17 cellular contexts compared by ENCODE assay signal in genomic region chr15:26712350-26712749, GRCh38.
"Had no signal": no experiment of that assay in that cellular context is flagged by ENCODE, and none has a peak within 500 bp of the region (broad histone marks: within the 10 kb centered on the region; RNA-seq: fewer than 3 reads in every experiment).

No MANE protein-coding gene starts in this region.

- H3K27ac ChIP-seq: breast epithelium, esophagus squamous epithelium, gastrocnemius medialis, tibial artery had no signal

- DNase-seq: activated CD4-positive, alpha-beta T cell treated with anti-CD3 and anti-CD28 coated beads for 4 hours; activated CD4-positive, alpha-beta T cell treated with anti-CD3 and anti-CD28 coated beads, Interleukin-2, amount 50 U/mL, for 48 hours; activated CD4-positive, CD25-positive, alpha-beta regulatory T cell; activated naive CD4-positive, alpha-beta T cell treated with Interleukin-2 at 50 U/mL for 16 hours; activated naive CD8-positive, alpha-beta T cell treated with anti-CD3 and anti-CD28 coated beads for 36 hours; activated T-cell treated with anti-CD3 and anti-CD28 coated beads, Interleukin-2, amount 50 U/mL, for 48 hours; esophagus squamous epithelium; gastrocnemius medialis; head of caudate nucleus; islet precursor cell; left cardiac atrium; occipital lobe; stimulated activated CD4-positive, alpha-beta T cell treated with anti-CD3 and anti-CD28 coated beads, Interleukin-4, amount 100 ng/mL, for 1 hour; stimulated activated naive CD4-positive, alpha-beta T cell treated with Interleukin-2 at 50 U/mL for 16 hours; T-helper 17 cell; tibial artery had no signal

- H3K36me3 ChIP-seq: breast epithelium, esophagus squamous epithelium, gastrocnemius medialis, tibial artery had no signal

- ATAC-seq: gastrocnemius medialis, left cardiac atrium, T-helper 17 cell had no signal

- H3K4me3 ChIP-seq: breast epithelium, esophagus squamous epithelium, gastrocnemius medialis, tibial artery had no signal

- H3K9me3 ChIP-seq: breast epithelium, gastrocnemius medialis, tibial artery had no signal

- H3K4me1 ChIP-seq: breast epithelium, esophagus squamous epithelium, gastrocnemius medialis, tibial artery had no signal

- H3K27me3 ChIP-seq: breast epithelium, esophagus squamous epithelium, gastrocnemius medialis, tibial artery had no signal
